In the genomic region with DNA sequence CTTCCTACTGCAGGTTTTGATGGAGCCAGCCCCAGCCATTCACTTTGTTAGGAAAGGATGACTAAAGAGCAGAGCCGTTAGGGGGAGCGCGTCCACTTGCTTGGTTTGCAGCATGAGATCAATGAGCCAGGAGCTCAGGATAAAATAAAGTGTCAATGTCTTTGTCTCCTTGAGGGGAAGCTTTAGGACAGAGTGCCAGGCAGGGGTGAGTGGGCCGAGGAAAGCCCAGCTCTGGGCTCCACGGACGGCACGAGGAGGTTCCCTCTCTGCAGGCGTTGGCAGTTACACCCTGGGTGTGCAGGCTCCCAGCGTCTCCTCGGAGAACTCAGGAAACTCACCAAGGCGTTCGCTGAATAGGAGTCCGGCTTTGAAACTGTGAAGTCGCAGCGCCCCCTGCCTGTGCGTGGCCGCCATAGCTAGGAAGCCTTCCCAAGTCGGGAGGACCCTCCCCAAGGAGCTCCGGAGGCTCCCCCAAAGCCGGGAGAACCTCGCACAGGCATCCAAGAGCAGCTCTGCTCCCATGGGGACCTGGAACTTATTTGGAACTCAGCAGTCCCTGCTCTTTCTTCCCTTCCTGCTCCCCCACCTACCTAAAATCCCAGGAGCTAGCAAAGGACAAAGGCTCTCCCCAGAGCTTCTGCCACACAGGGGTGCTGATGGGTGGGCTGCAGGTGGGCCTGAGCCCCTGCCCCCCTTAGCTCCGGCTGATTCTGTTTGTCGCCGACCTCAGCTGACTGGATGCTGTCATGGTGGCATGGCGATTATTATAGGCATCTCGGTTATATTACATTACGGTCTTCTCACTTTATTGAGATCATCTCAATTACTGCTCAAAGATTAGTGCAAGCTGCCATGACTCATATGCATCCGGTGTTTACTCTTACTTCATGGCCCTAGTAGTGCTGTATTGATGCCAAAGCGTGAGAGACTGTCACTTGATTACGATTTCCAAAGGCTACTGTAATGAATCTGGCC, we compare ENCODE assay signal across 8 cellular contexts. TPM values are rescaled to one million over a fixed set of nuclear protein-coding genes. Genes with fewer than 3 reads are reported as not detected.
DNase-seq lines count a peak whose midpoint lies in the region; TF ChIP-seq lines count a peak whose summit lies in the region.

No MANE protein-coding gene starts in this region.

- H3K4me1 ChIP-seq in NT2/D1 (ENCODE audit: insufficient read depth, insufficient read length), result peaks cover 2% of the 10 kb centered on the region
- H3K4me1 ChIP-seq in mucosa of rectum (ENCODE audit: control insufficient read depth in 2 of 2, insufficient read depth in 2 of 2, low read length in 2 of 2), result peaks cover 13 to 15% of the 10 kb centered on the region in 2 donors

- peak; percentile 80 for TF ChIP-seq CTCF in epithelial cell of proximal tubule (conservative IDR thresholded peaks at IDR 0.05; ENCODE audit: low read depth, low read length)

- H3K27me3 ChIP-seq in NT2/D1 (ENCODE audit: insufficient read depth, insufficient read length) (peaks cover 94% of the 10 kb centered on the region), mucosa of rectum (ENCODE audit: control insufficient read depth in 2 of 2, insufficient read depth in 2 of 2, low read length in 2 of 2) (peaks cover 29 to 35% of the 10 kb centered on the region in 2 donors)

- H3K9me3 ChIP-seq in NT2/D1 (ENCODE audit: insufficient read depth, low read length) (no peaks in the 10 kb centered on the region; the same call in 1 of the 2 replicates), mucosa of rectum (ENCODE audit: control insufficient read depth in 2 of 2, low read length in 2 of 2) (no peaks in the 10 kb centered on the region)

- DNase-seq in DMS114 treated with DMSO at 0.1 percent for 48 hours (lab: John Stamatoyannopoulos, UW; ENCODE audit: unreplicated experiment) (peak; percentile 76), HUDEP-2 (lab: John Stamatoyannopoulos, UW; ENCODE audit: unreplicated experiment in 76 of 76) (peak in 72 of 76 experiments; percentile 2 to 74 (median 50)), NT2/D1 (ENCODE audit: low read depth, low spot score) (peak; percentile 72), activated T-cell treated with anti-CD3 and anti-CD28 coated beads for 1 hour (ENCODE audit: low read depth) (peak; percentile 59), epithelial cell of proximal tubule (ENCODE audit: low read depth) (peak; percentile 47), T1000 (lab: John Stamatoyannopoulos, UW) (no peak)
- peak; percentile 21 to 46 for DNase-seq in stimulated activated CD8-positive, alpha-beta memory T cell treated with anti-CD3 and anti-CD28 coated beads, Interleukin-4, amount 100 ng/mL, for 1 hour (ENCODE audit: low read depth in 2 of 2, low spot score in 1 of 2)

- H3K9ac ChIP-seq in NT2/D1 (ENCODE audit: insufficient read length, low read depth) (peak overlapping the region; percentile 34), mucosa of rectum (ENCODE audit: low read depth in 1 of 2, low read length in 2 of 2) (no peak overlapping the region)

- H3K27ac ChIP-seq in mucosa of rectum (ENCODE audit: low read depth in 2 of 2, low read length in 2 of 2), result no peak overlapping the region

- H3K36me3 ChIP-seq in NT2/D1 (ENCODE audit: insufficient read depth, insufficient read length, low read length) (no peaks in the 10 kb centered on the region), mucosa of rectum (ENCODE audit: control insufficient read depth in 2 of 2, insufficient read depth in 2 of 2, low read length in 2 of 2) (no peaks in the 10 kb centered on the region)

- peak overlapping the region; percentile 25 for H3K4me3 ChIP-seq in NT2/D1 (ENCODE audit: insufficient read length, low read depth)
- H3K4me3 ChIP-seq in epithelial cell of proximal tubule (ENCODE audit: low read depth, low read length), result peak overlapping the region; percentile 51
- H3K4me3 ChIP-seq in mucosa of rectum (ENCODE audit: low read length in 2 of 2), result peak overlapping the region; percentile 40 to 46

RNA-seq across cellular contexts. Expression of a gene that starts 34.4 kb away (rescaled TPM):
- not detected in 2 replicates for total RNA-seq in epithelial cell of proximal tubule
